In genomic region chr21:17003763-17004373, GRCh38 we compare ENCODE assay signal across 11 cellular contexts.
DNase-seq lines count a peak whose midpoint lies in the region; ATAC-seq and TF ChIP-seq lines count a peak whose summit lies in the region.
"Had no signal": no experiment of that assay in that cellular context is flagged by ENCODE, and none has a peak within 500 bp of the region (broad histone marks: within the 10 kb centered on the region; RNA-seq: fewer than 3 reads in every experiment).

No MANE protein-coding gene starts in this region.

- peak overlapping the region; percentile 27 for H3K4me3 ChIP-seq in MG63
- no peak overlapping the region for H3K4me3 ChIP-seq in mesodermal cell (ENCODE audit: extremely low read depth, insufficient read depth, low read length, poor library complexity, severe bottlenecking)

- H3K27ac Mint-ChIP-seq in chondrocyte (ENCODE audit: unreplicated experiment), result peak overlapping the region; percentile 95
- H3K27ac Mint-ChIP-seq: stimulated activated naive CD8-positive, alpha-beta T cell treated with anti-CD3 and anti-CD28 coated beads, Interleukin-15, amount 100 ng/mL, for 72 hours had no signal

- H3K4me3 Mint-ChIP-seq in chondrocyte (ENCODE audit: unreplicated experiment), result peak overlapping the region; percentile 67

- ATAC-seq in HG03354 (IDR thresholded peaks at IDR 0.05; ENCODE audit: poor library complexity, severe bottlenecking, unreplicated experiment), result no peak
- no peak for ATAC-seq in HG03521 (IDR thresholded peaks at IDR 0.05; ENCODE audit: unreplicated experiment)
- ATAC-seq: stimulated activated naive CD8-positive, alpha-beta T cell treated with anti-CD3 and anti-CD28 coated beads, Interleukin-15, amount 100 ng/mL, for 72 hours had no signal

- in situ Hi-C loops in ACHN (cut with HindIII; ENCODE audit: low pct_ligation_motif_present, low pct_unique_long_range_greater_than_20kb, low sequenced_read_pairs), result no loop called here

- H3K4me1 Mint-ChIP-seq in chondrocyte (ENCODE audit: low read depth), result peaks cover 35% of the 10 kb centered on the region

- peak overlapping the region; percentile 85 for H3K27ac ChIP-seq in mesodermal cell (ENCODE audit: low read depth, low read length, severe bottlenecking)

- peaks cover 2% of the 10 kb centered on the region for H3K9me3 Mint-ChIP-seq in chondrocyte (ENCODE audit: low read depth)

- H3K36me3 Mint-ChIP-seq in chondrocyte (ENCODE audit: low read depth), result no peaks in the 10 kb centered on the region

- H3K36me3 ChIP-seq in MG63 (no peaks in the 10 kb centered on the region), mesodermal cell (ENCODE audit: control insufficient read depth, insufficient read depth, low read length) (no peaks in the 10 kb centered on the region)

- 68 to 92% methylated on average over 2 of the region's 3 CpGs for WGBS in mesodermal cell (ENCODE audit: insufficient coverage in 2 of 2), 2 experiments

- H3K9me3 ChIP-seq in MG63, result no peaks in the 10 kb centered on the region
- peaks cover 5% of the 10 kb centered on the region for H3K9me3 ChIP-seq in mesodermal cell (ENCODE audit: control insufficient read depth, low read length)

- H3K4me1 ChIP-seq in mesodermal cell (ENCODE audit: control insufficient read depth, insufficient read depth, low read length, poor library complexity, severe bottlenecking), result peaks cover 16% of the 10 kb centered on the region

- H3K27me3 ChIP-seq in MG63, result no peaks in the 10 kb centered on the region

- H3K27me3 Mint-ChIP-seq in chondrocyte (ENCODE audit: low read depth), result no peaks in the 10 kb centered on the region
- H3K27me3 Mint-ChIP-seq: stimulated activated naive CD8-positive, alpha-beta T cell treated with anti-CD3 and anti-CD28 coated beads, Interleukin-15, amount 100 ng/mL, for 72 hours had no signal

- TF ChIP-seq CTCF in chondrocyte (IDR thresholded peaks at IDR 0.05), result no peak

- DNase-seq in ACHN, result peak; percentile 16
- DNase-seq in MG63, result no peak
- no peak for DNase-seq in chondrocyte (ENCODE audit: low spot score)
- DNase-seq in DMS 273 treated with DMSO at 0.1 percent for 48 hours (lab: John Stamatoyannopoulos, UW), result no peak
- DNase-seq in NCI-H1105 (lab: John Stamatoyannopoulos, UW), result no peak
- DNase-seq: activated CD4-positive, CD25-positive, alpha-beta regulatory T cell treated with anti-CD3 and anti-CD28 coated beads, Interleukin-2, amount 50 U/mL, for 72 hours; C1 segment of cervical spinal cord; stimulated activated naive CD8-positive, alpha-beta T cell treated with anti-CD3 and anti-CD28 coated beads, Interleukin-15, amount 100 ng/mL, for 72 hours had no signal
